Comparison of ENCODE assay signal across 19 cellular contexts in the genomic region with DNA sequence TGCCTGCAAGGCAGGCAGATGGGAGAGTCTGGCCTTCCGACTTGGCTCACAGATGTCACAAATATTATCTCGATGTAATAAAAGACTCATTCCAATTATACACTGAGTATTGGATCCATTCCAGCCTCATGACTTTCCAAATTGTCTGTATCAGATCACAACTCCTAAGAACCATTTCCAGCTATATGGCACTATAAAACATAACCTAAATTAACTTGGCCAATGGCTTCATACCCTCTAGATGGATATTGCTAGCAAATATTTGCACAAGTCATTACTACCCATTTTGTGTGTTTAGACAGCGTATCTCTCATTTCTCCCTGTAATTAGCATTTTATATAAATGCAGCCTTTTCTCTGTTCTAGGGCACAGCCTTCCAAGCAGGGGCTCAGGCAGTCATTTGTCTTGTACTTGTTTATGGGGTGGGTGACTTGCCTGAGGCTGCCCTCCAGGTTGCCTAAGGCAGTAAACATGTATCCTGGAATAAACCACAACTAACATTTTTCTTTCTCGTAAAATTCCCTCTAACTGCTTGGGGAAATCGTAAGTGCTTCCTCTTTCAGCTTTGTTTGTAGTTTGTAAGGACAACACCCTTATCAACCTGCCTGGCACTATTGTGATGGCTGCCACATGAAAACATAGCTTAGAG.
DNase-seq lines count a peak whose midpoint lies in the region; ATAC-seq and TF ChIP-seq lines count a peak whose summit lies in the region.
"Had no signal": no experiment of that assay in that cellular context is flagged by ENCODE, and none has a peak within 500 bp of the region (broad histone marks: within the 10 kb centered on the region; RNA-seq: fewer than 3 reads in every experiment).

No MANE protein-coding gene starts in this region.

- H3K9me3 ChIP-seq in sigmoid colon (no peaks in the 10 kb centered on the region), heart left ventricle (no peaks in the 10 kb centered on the region)
- H3K9me3 ChIP-seq: body of pancreas, HAP-1, SJSA1 had no signal

- no peak for TF ChIP-seq CTCF in sigmoid colon (IDR thresholded peaks at IDR 0.05)
- no peak for TF ChIP-seq CTCF in heart left ventricle (IDR thresholded peaks at IDR 0.05)

- peaks cover 0 to 4% (median 0%) of the 10 kb centered on the region in 3 donors for H3K27me3 ChIP-seq in sigmoid colon
- H3K27me3 ChIP-seq in heart left ventricle, result peaks cover 0 to 19% (median 2%) of the 10 kb centered on the region in 9 donors
- H3K27me3 ChIP-seq: body of pancreas, SJSA1 had no signal

- peak; percentile 6 for DNase-seq in EH (ENCODE audit: low read depth)
- peak; percentile 86 for DNase-seq in NCI-H1417 treated with DMSO at 0.1 percent for 48 hours (lab: John Stamatoyannopoulos, UW)
- DNase-seq in NCI-H345 (lab: John Stamatoyannopoulos, UW), result peak; percentile 54
- DNase-seq in cerebellar cortex (ENCODE audit: low spot score), result peak; percentile 52
- no peak for DNase-seq in sigmoid colon
- DNase-seq in DMS114 treated with DMSO at 0.1 percent for 48 hours (lab: John Stamatoyannopoulos, UW; ENCODE audit: unreplicated experiment), result no peak
- DNase-seq in heart left ventricle, result no peak
- no peak for DNase-seq in activated CD8-positive, alpha-beta memory T cell treated with anti-CD3 and anti-CD28 coated beads for 24 hours
- DNase-seq: activated CD4-positive, alpha-beta T cell treated with anti-CD3 and anti-CD28 coated beads for 4 hours; body of pancreas; Calu3; erythroblast; immature natural killer cell; naive thymus-derived CD4-positive, alpha-beta T cell had no signal

- H3K27ac ChIP-seq in sigmoid colon (no peak overlapping the region), heart left ventricle (no peak overlapping the region)
- H3K27ac ChIP-seq: body of pancreas, parathyroid adenoma, SJSA1, skin epidermis had no signal

- intact Hi-C loops in sigmoid colon (cut with DNase I), result no loop called here
- intact Hi-C loops in heart left ventricle (cut with DNase I), result no loop called here

- no peak for ATAC-seq in heart left ventricle
- ATAC-seq: activated naive CD4-positive, alpha-beta T cell treated with anti-CD3 and anti-CD28 coated beads, Interleukin-2, amount 50 U/mL, for 72 hours; body of pancreas; naive thymus-derived CD4-positive, alpha-beta T cell had no signal

- H3K4me3 ChIP-seq in sigmoid colon (no peak overlapping the region), heart left ventricle (no peak overlapping the region)
- H3K4me3 ChIP-seq: body of pancreas, HAP-1, SJSA1, skin epidermis had no signal

- no peak for TF ChIP-seq EP300 in sigmoid colon (IDR thresholded peaks at IDR 0.05)

- no peak for TF ChIP-seq POLR2A in sigmoid colon (IDR thresholded peaks at IDR 0.05)
- TF ChIP-seq POLR2A in heart left ventricle (IDR thresholded peaks at IDR 0.05), result no peak

- H3K4me1 ChIP-seq in sigmoid colon (no peaks in the 10 kb centered on the region), heart left ventricle (no peaks in the 10 kb centered on the region)
- H3K4me1 ChIP-seq: body of pancreas, HAP-1, parathyroid adenoma had no signal

- WGBS in sigmoid colon, 2 donors, result 10 to 44% methylated on average over 5 of the region's 5 CpGs
- 61 to 69% (median 66%) methylated on average over 5 of the region's 5 CpGs for WGBS in heart left ventricle, 4 donors

- no peaks in the 10 kb centered on the region for H3K36me3 ChIP-seq in sigmoid colon
- H3K36me3 ChIP-seq in heart left ventricle, result no peaks in the 10 kb centered on the region
- H3K36me3 ChIP-seq: HAP-1, SJSA1 had no signal

Comparison
In these comparisons a context has a peak if more than half of its experiments do, and no peak if none do; other contexts are left out.
1. DNase-seq: peak in EH (single experiment), NCI-H1417 treated with DMSO at 0.1 percent for 48 hours (single experiment), NCI-H345 (single experiment) and cerebellar cortex (single experiment); none in sigmoid colon (single experiment), DMS114 treated with DMSO at 0.1 percent for 48 hours (single experiment), heart left ventricle (0 of 5) and activated CD8-positive, alpha-beta memory T cell treated with anti-CD3 and anti-CD28 coated beads for 24 hours (single experiment).